18 cellular contexts compared by ENCODE assay signal in the genomic region with DNA sequence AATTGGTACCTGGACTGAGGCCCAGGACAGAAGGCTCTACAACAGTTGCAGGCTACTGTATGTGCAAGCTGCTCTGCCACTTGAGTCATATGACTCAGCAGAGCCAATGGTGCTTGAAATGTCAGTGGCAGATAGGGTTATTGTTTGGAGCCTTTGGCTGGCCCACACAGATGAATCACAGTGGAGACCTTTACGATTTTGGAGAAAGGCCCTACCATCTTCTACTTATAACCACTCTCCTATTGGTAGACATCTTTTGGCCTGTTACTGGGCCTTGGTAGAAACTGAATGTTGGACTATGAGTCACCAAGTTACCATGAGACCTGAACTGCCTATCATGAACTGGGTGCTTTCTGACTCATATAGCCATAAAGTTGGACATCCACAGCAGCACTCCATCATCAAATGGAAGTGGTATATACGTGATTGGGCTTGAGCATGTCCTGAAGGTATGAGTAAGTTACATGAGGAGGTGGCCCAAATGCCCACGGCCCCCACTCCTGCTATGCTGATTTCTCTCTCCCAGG.
"Had no signal": no experiment of that assay in that cellular context is flagged by ENCODE, and none has a peak within 500 bp of the region (broad histone marks: within the 10 kb centered on the region; RNA-seq: fewer than 3 reads in every experiment).

No MANE protein-coding gene starts in this region.

- H3K4me3 ChIP-seq: right atrium auricular region, skin epidermis, transverse colon had no signal

- ATAC-seq: activated CD8-positive, alpha-beta T cell treated with anti-CD3 and anti-CD28 coated beads for 36 hours; activated T-cell treated with anti-CD3 and anti-CD28 coated beads, Interleukin-2, amount 50 U/mL, for 4 hours; left ventricle myocardium superior; natural killer cell treated with Interleukin-12 subunit alpha and Interleukin-12 subunit beta and Interleukin-15 and Interleukin-18, amount 100 ng/mL, for 72 hours; WTC11 had no signal

- DNase-seq: activated CD4-positive, alpha-beta T cell treated with anti-CD3 and anti-CD28 coated beads for 48 hours; activated CD8-positive, alpha-beta T cell treated with anti-CD3 and anti-CD28 coated beads for 36 hours; activated effector memory CD4-positive, alpha-beta T cell treated with Interleukin-2 at 50 U/mL for 16 hours; activated naive CD4-positive, alpha-beta T cell treated with anti-CD3 and anti-CD28 coated beads, Interleukin-2, amount 50 U/mL, for 16 hours; activated T-cell treated with anti-CD3 and anti-CD28 coated beads, Interleukin-2, amount 50 U/mL, for 4 hours; amniotic stem cell; hippocampal formation; kidney; left ventricle myocardium superior; mesendoderm; occipital lobe; stimulated activated CD4-positive, alpha-beta T cell treated with anti-CD3 and anti-CD28 coated beads, Interleukin-4, amount 100 ng/mL, for 24 hours; stimulated activated naive CD4-positive, alpha-beta T cell; transverse colon had no signal
